3 cellular contexts compared by ENCODE assay signal in genomic region chr3:187845826-187846225, GRCh38.
TF ChIP-seq lines count a peak whose summit lies in the region.

No MANE protein-coding gene starts in this region.

TF ChIP-seq in SK-N-SH, 30 proteins besides CTCF, POLR2A, EP300 and RAD21 (continued from another document):
- no peak for TF ChIP-seq USF2 (IDR thresholded peaks at IDR 0.05; ENCODE audit: borderline replicate concordance, low read depth, low read length)
- no peak for TF ChIP-seq IRF3 (IDR thresholded peaks at IDR 0.05; ENCODE audit: low read depth, low read length)
- TF ChIP-seq TEAD4 (IDR thresholded peaks at IDR 0.05; ENCODE audit: borderline replicate concordance, insufficient read depth): no peak
- no peak for TF ChIP-seq JUND (IDR thresholded peaks at IDR 0.05)
- no peak for TF ChIP-seq MAX (IDR thresholded peaks at IDR 0.05; ENCODE audit: low read depth)

TF ChIP-seq in SK-N-SH treated with all-trans-retinoic acid at 6 μM for 48 hours, 23 proteins besides CTCF, POLR2A, EP300 and RAD21 (continued from another document):
- TF ChIP-seq CSRNP3 (CRISPR knock-in tag; IDR thresholded peaks at IDR 0.05) (no peak), RARB (CRISPR knock-in tag; IDR thresholded peaks at IDR 0.05) (no peak), ZNF70 (CRISPR knock-in tag; IDR thresholded peaks at IDR 0.05) (no peak), PPARA (CRISPR knock-in tag; IDR thresholded peaks at IDR 0.05; ENCODE audit: borderline replicate concordance) (no peak), PATZ1 (CRISPR knock-in tag; IDR thresholded peaks at IDR 0.05; ENCODE audit: borderline replicate concordance) (no peak), ZC3H10 (CRISPR knock-in tag; IDR thresholded peaks at IDR 0.05) (no peak), CREB5 (CRISPR knock-in tag; IDR thresholded peaks at IDR 0.05; ENCODE audit: low read depth) (no peak), ZFP30 (CRISPR knock-in tag; IDR thresholded peaks at IDR 0.05) (no peak)

TF ChIP-seq in H1, 55 proteins besides CTCF, POLR2A, EP300 and RAD21 (continued from another document):
- TF ChIP-seq SP2 (IDR thresholded peaks at IDR 0.05; ENCODE audit: low read length): no peak
- no peak for TF ChIP-seq NRF1 (IDR thresholded peaks at IDR 0.05; ENCODE audit: low read depth, low read length)
- TF ChIP-seq MAX (IDR thresholded peaks at IDR 0.05): no peak
- no peak for TF ChIP-seq EGR1 (IDR thresholded peaks at IDR 0.05; ENCODE audit: borderline replicate concordance, low read depth, low read length)
